In the genomic region with DNA sequence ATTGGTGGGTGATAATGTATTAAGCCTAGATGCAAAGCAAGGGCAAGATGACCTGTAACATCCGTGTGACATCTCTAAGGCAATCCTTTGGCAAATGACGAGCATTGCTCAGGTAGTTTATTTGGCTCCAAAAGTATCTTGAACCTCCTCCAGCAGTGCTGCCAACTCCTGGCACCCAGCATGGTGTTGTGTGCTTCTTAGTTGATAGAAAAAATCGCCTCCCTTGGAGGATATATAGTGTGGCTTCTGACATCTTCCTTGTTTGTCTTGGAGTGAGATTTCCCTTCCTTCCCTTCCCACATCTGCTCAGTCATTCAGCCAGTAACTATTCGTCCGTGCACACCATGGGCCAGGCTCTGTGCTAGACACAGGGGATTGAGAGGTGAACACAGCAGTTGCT, we compare ENCODE assay signal across 26 cellular contexts.
DNase-seq lines count a peak whose midpoint lies in the region; ATAC-seq and TF ChIP-seq lines count a peak whose summit lies in the region.
"Had no signal": no experiment of that assay in that cellular context is flagged by ENCODE, and none has a peak within 500 bp of the region (broad histone marks: within the 10 kb centered on the region; RNA-seq: fewer than 3 reads in every experiment).

No MANE protein-coding gene starts in this region.

- H3K9me3 Mint-ChIP-seq in activated naive CD8-positive, alpha-beta T cell treated with anti-CD3 and anti-CD28 coated beads for 36 hours = peaks cover 27% of the 10 kb centered on the region
- peaks cover 16% of the 10 kb centered on the region for H3K9me3 Mint-ChIP-seq in activated naive CD8-positive, alpha-beta T cell treated with anti-CD3 and anti-CD28 coated beads, Interleukin-2, amount 50 U/mL, for 24 hours
- H3K9me3 Mint-ChIP-seq in activated T-helper 2 cell treated with anti-CD3 and anti-CD28 coated beads, Interferon-gamma antibody, Interleukin-2, Interleukin-4, amounts not matched to agents 10 μg/mL and 5 μg/mL and 100 μg/mL, durations not matched to agents 14 hours and 24 hours and 36 hours = peaks cover 39% of the 10 kb centered on the region

- POLR2A ChIA-PET in OCI-LY7 (lab: Charles Lee) = interaction anchor here (1.0 to 3.8 kb wide), 6 partner anchors 10 to 409 kb away, joined by 3 to 19 read pairs (median 4); no protein-coding TSS in a partner anchor

- H3K79me2 ChIP-seq in OCI-LY7 (ENCODE audit: insufficient read depth, low read depth, low read length) (no peaks in the 10 kb centered on the region), trophoblast cell (ENCODE audit: control insufficient read depth, insufficient read depth, low read length, poor library complexity) (no peaks in the 10 kb centered on the region)

- H3K4me3 Mint-ChIP-seq in activated naive CD8-positive, alpha-beta T cell treated with anti-CD3 and anti-CD28 coated beads for 36 hours = no peak overlapping the region
- H3K4me3 Mint-ChIP-seq in activated naive CD8-positive, alpha-beta T cell treated with anti-CD3 and anti-CD28 coated beads, Interleukin-2, amount 50 U/mL, for 24 hours = no peak overlapping the region
- H3K4me3 Mint-ChIP-seq in activated T-helper 2 cell treated with anti-CD3 and anti-CD28 coated beads, Interferon-gamma antibody, Interleukin-2, Interleukin-4, amounts not matched to agents 10 μg/mL and 5 μg/mL and 100 μg/mL, durations not matched to agents 14 hours and 24 hours and 36 hours (ENCODE audit: low read depth) = no peak overlapping the region

- DNase-seq in activated naive CD8-positive, alpha-beta T cell treated with anti-CD3 and anti-CD28 coated beads for 36 hours = no peak
- no peak for DNase-seq in activated naive CD8-positive, alpha-beta T cell treated with anti-CD3 and anti-CD28 coated beads, Interleukin-2, amount 50 U/mL, for 24 hours
- DNase-seq in OCI-LY7 (ENCODE audit: low spot score) (no peak), trophoblast cell (no peak), lower lobe of right lung (no peak)
- DNase-seq in activated T-helper 2 cell treated with anti-CD3 and anti-CD28 coated beads, Interferon-gamma antibody, Interleukin-2, Interleukin-4, amounts not matched to agents 10 μg/mL and 5 μg/mL and 100 μg/mL, durations not matched to agents 14 hours and 24 hours and 36 hours (ENCODE audit: low spot score) = no peak
- DNase-seq: activated CD4-positive, alpha-beta T cell treated with anti-CD3 and anti-CD28 coated beads, Interleukin-2, amount 50 U/mL, for 1 hour; amniotic stem cell; C1 segment of cervical spinal cord; DMS79 treated with DMSO at 0.1 percent for 48 hours; MG63; NCI-H1105 treated with DMSO at 0.1 percent for 48 hours; NCI-H1930; NCI-H2227 treated with DMSO at 0.1 percent for 48 hours; NCI-H69; RPMI8226; stimulated activated CD4-positive, alpha-beta T cell treated with anti-CD3 and anti-CD28 coated beads, Interleukin-4, amount 100 ng/mL, for 4 hours; stimulated activated naive CD4-positive, alpha-beta T cell; testis; uterus had no signal

- H2BK5ac ChIP-seq in trophoblast cell (ENCODE audit: low read depth, low read length, poor library complexity) = no peak overlapping the region

- H3K4ac ChIP-seq in trophoblast cell (ENCODE audit: low read depth, low read length) = no peak overlapping the region

- no peak overlapping the region for H3K14ac ChIP-seq in trophoblast cell (ENCODE audit: low read length)

- H2AK5ac ChIP-seq in trophoblast cell (ENCODE audit: low read length) = peak overlapping the region; percentile 18

- WGBS in trophoblast cell (ENCODE audit: extremely low coverage, insufficient coverage, insufficient read length) = no CpG with 5 or more reads among the region's 5 CpGs

- no peak overlapping the region for H4K91ac ChIP-seq in trophoblast cell (ENCODE audit: low read depth, low read length)

- intact Hi-C loops in OCI-LY7 (cut with micrococcal nuclease; ENCODE audit: unreplicated experiment) = loop anchor here (2.0 to 5.0 kb wide), 2 partner anchors 165 to 406 kb away; no protein-coding TSS in a partner anchor
- intact Hi-C loops in activated T-helper 2 cell treated with anti-CD3 and anti-CD28 coated beads, Interferon-gamma antibody, Interleukin-2, Interleukin-4, amounts not matched to agents 10 μg/mL and 5 μg/mL and 100 μg/mL, durations not matched to agents 14 hours and 24 hours and 36 hours (cut with micrococcal nuclease) = no loop called here
- intact Hi-C loops in lower lobe of right lung (cut with DNase I) = no loop called here

- peaks cover 8% of the 10 kb centered on the region; the same call in 1 of the 2 replicates for H3K36me3 ChIP-seq in OCI-LY7 (ENCODE audit: insufficient read depth, low read length)
- H3K36me3 ChIP-seq in trophoblast cell (ENCODE audit: control insufficient read depth in 1 of 2, insufficient read depth in 2 of 2, low read length in 2 of 2) = no peaks in the 10 kb centered on the region
- no peaks in the 10 kb centered on the region for H3K36me3 ChIP-seq in lower lobe of right lung
- H3K36me3 ChIP-seq: HAP-1, MG63, neutrophil, uterus had no signal

- peaks cover 85% of the 10 kb centered on the region for H3K4me1 Mint-ChIP-seq in activated naive CD8-positive, alpha-beta T cell treated with anti-CD3 and anti-CD28 coated beads for 36 hours
- peaks cover 85% of the 10 kb centered on the region for H3K4me1 Mint-ChIP-seq in activated naive CD8-positive, alpha-beta T cell treated with anti-CD3 and anti-CD28 coated beads, Interleukin-2, amount 50 U/mL, for 24 hours
- peaks cover 69% of the 10 kb centered on the region for H3K4me1 Mint-ChIP-seq in activated T-helper 2 cell treated with anti-CD3 and anti-CD28 coated beads, Interferon-gamma antibody, Interleukin-2, Interleukin-4, amounts not matched to agents 10 μg/mL and 5 μg/mL and 100 μg/mL, durations not matched to agents 14 hours and 24 hours and 36 hours (ENCODE audit: low read depth)

- H3K27ac ChIP-seq in OCI-LY7 (ENCODE audit: low read depth, low read length, poor library complexity, severe bottlenecking) (peak overlapping the region; percentile 87), trophoblast cell (ENCODE audit: low read depth, low read length) (no peak overlapping the region), lower lobe of right lung (no peak overlapping the region)
- H3K27ac ChIP-seq: epithelial cell of prostate, neutrophil, testis, uterus had no signal

- peaks cover 23% of the 10 kb centered on the region; the same call in 1 of the 2 replicates for H3K9me3 ChIP-seq in OCI-LY7 (ENCODE audit: low read length)
- H3K9me3 ChIP-seq in trophoblast cell (ENCODE audit: insufficient read depth, low read depth, low read length) = peaks cover 1% of the 10 kb centered on the region
- H3K9me3 ChIP-seq in lower lobe of right lung = no peaks in the 10 kb centered on the region
- H3K9me3 ChIP-seq: MG63, neutrophil, testis, uterus had no signal

- no peak overlapping the region for H3K4me3 ChIP-seq in OCI-LY7 (ENCODE audit: low read depth, low read length, poor library complexity, severe bottlenecking)
- no peak overlapping the region for H3K4me3 ChIP-seq in trophoblast cell (ENCODE audit: low read depth, low read length)
- no peak overlapping the region for H3K4me3 ChIP-seq in lower lobe of right lung
- H3K4me3 ChIP-seq: HAP-1, MG63, testis, uterus had no signal

- peak overlapping the region; percentile 19 for H3K9ac ChIP-seq in trophoblast cell (ENCODE audit: low read length)

- CTCF ChIA-PET in OCI-LY7 (lab: Charles Lee; ENCODE audit: unreplicated experiment) = no interaction called here

- H3K18ac ChIP-seq in trophoblast cell (ENCODE audit: low read length) = no peak overlapping the region

- no peak overlapping the region for H4K12ac ChIP-seq in trophoblast cell (ENCODE audit: low read depth, low read length)

- no TSS peak for BruUV-seq in OCI-LY7 (replicated peaks; lab: Mats Ljungman, UMichigan)

- no peaks in the 10 kb centered on the region for H3K9me2 ChIP-seq in OCI-LY7 (ENCODE audit: insufficient read depth, low read length)

- no peak overlapping the region for H4K8ac ChIP-seq in trophoblast cell (ENCODE audit: low read depth, low read length)

- no peaks in the 10 kb centered on the region for H3K27me3 ChIP-seq in trophoblast cell (ENCODE audit: insufficient read depth, low read length)
- no peaks in the 10 kb centered on the region for H3K27me3 ChIP-seq in lower lobe of right lung (ENCODE audit: low read depth)
- H3K27me3 ChIP-seq: MG63, neutrophil, testis, uterus had no signal

- H3K23ac ChIP-seq in trophoblast cell (ENCODE audit: low read length) = no peak overlapping the region

- H4K20me1 ChIP-seq in OCI-LY7 (ENCODE audit: insufficient read depth, low read length) = no peaks in the 10 kb centered on the region

- no peak overlapping the region for H2BK120ac ChIP-seq in trophoblast cell (ENCODE audit: insufficient read depth, low read length, poor library complexity)

- no peaks in the 10 kb centered on the region for H3K27me3 Mint-ChIP-seq in activated naive CD8-positive, alpha-beta T cell treated with anti-CD3 and anti-CD28 coated beads for 36 hours
- peaks cover 3% of the 10 kb centered on the region for H3K27me3 Mint-ChIP-seq in activated naive CD8-positive, alpha-beta T cell treated with anti-CD3 and anti-CD28 coated beads, Interleukin-2, amount 50 U/mL, for 24 hours
- H3K27me3 Mint-ChIP-seq in activated T-helper 2 cell treated with anti-CD3 and anti-CD28 coated beads, Interferon-gamma antibody, Interleukin-2, Interleukin-4, amounts not matched to agents 10 μg/mL and 5 μg/mL and 100 μg/mL, durations not matched to agents 14 hours and 24 hours and 36 hours (ENCODE audit: low read depth) = no peaks in the 10 kb centered on the region

- H2AFZ ChIP-seq in OCI-LY7 (ENCODE audit: low read length) (peak overlapping the region; percentile 36; the same call in 1 of the 2 replicates), trophoblast cell (ENCODE audit: insufficient read depth, low read length, poor library complexity) (no peak overlapping the region)

- H3K36me3 Mint-ChIP-seq in activated naive CD8-positive, alpha-beta T cell treated with anti-CD3 and anti-CD28 coated beads for 36 hours = peaks cover 37% of the 10 kb centered on the region
- H3K36me3 Mint-ChIP-seq in activated naive CD8-positive, alpha-beta T cell treated with anti-CD3 and anti-CD28 coated beads, Interleukin-2, amount 50 U/mL, for 24 hours (ENCODE audit: low read depth) = peaks cover 22% of the 10 kb centered on the region
- peaks cover 54% of the 10 kb centered on the region for H3K36me3 Mint-ChIP-seq in activated T-helper 2 cell treated with anti-CD3 and anti-CD28 coated beads, Interferon-gamma antibody, Interleukin-2, Interleukin-4, amounts not matched to agents 10 μg/mL and 5 μg/mL and 100 μg/mL, durations not matched to agents 14 hours and 24 hours and 36 hours (ENCODE audit: low read depth)

- no peak for ATAC-seq in activated naive CD8-positive, alpha-beta T cell treated with anti-CD3 and anti-CD28 coated beads, Interleukin-2, amount 50 U/mL, for 24 hours
- no peak for ATAC-seq in HG03108 (IDR thresholded peaks at IDR 0.05; ENCODE audit: unreplicated experiment)
- ATAC-seq in lower lobe of right lung = no peak
- no peak for ATAC-seq in HG02970 (IDR thresholded peaks at IDR 0.05; ENCODE audit: low FRiP score, unreplicated experiment)
- ATAC-seq: sciatic nerve had no signal

- TF ChIP-seq CTCF in OCI-LY7 (conservative IDR thresholded peaks at IDR 0.05; ENCODE audit: low read length) = no peak
- TF ChIP-seq CTCF in lower lobe of right lung (IDR thresholded peaks at IDR 0.05) = no peak

- H3K4me1 ChIP-seq in OCI-LY7 (ENCODE audit: insufficient read depth, low read length, poor library complexity, severe bottlenecking) (peaks cover 95% of the 10 kb centered on the region), trophoblast cell (ENCODE audit: control insufficient read depth in 1 of 2, insufficient read depth in 2 of 2, low read length in 2 of 2) (peaks cover under 1 to 4% of the 10 kb centered on the region in 2 experiments), lower lobe of right lung (peaks cover 3% of the 10 kb centered on the region)
- H3K4me1 ChIP-seq: testis, uterus had no signal

- peak overlapping the region; percentile 56 for H3K27ac Mint-ChIP-seq in activated naive CD8-positive, alpha-beta T cell treated with anti-CD3 and anti-CD28 coated beads for 36 hours
- no peak overlapping the region for H3K27ac Mint-ChIP-seq in activated naive CD8-positive, alpha-beta T cell treated with anti-CD3 and anti-CD28 coated beads, Interleukin-2, amount 50 U/mL, for 24 hours
- peak overlapping the region; percentile 81 for H3K27ac Mint-ChIP-seq in activated T-helper 2 cell treated with anti-CD3 and anti-CD28 coated beads, Interferon-gamma antibody, Interleukin-2, Interleukin-4, amounts not matched to agents 10 μg/mL and 5 μg/mL and 100 μg/mL, durations not matched to agents 14 hours and 24 hours and 36 hours

- H3K79me1 ChIP-seq in trophoblast cell (ENCODE audit: low read length) = peaks cover 2% of the 10 kb centered on the region

- H2BK12ac ChIP-seq in trophoblast cell (ENCODE audit: low read length) = peak overlapping the region; percentile 42

- H3K4me2 ChIP-seq in OCI-LY7 (ENCODE audit: low read length) (peak overlapping the region; percentile 1; the same call in 1 of the 2 replicates), trophoblast cell (ENCODE audit: low read length) (no peak overlapping the region)
